In genomic region chr15:82698711-82699345, GRCh38 we compare ENCODE assay signal across 1 cellular context.
TF ChIP-seq lines count a peak whose summit lies in the region.

No MANE protein-coding gene starts in this region.

TF ChIP-seq in K562, 482 proteins besides CTCF, POLR2A, EP300 and RAD21:
- no peak for TF ChIP-seq ZNF347 (CRISPR knock-in tag; IDR thresholded peaks at IDR 0.05; ENCODE audit: low read depth)
- TF ChIP-seq ZBTB26 (CRISPR knock-in tag; IDR thresholded peaks at IDR 0.05), result no peak
- TF ChIP-seq CHD2 (IDR thresholded peaks at IDR 0.05; ENCODE audit: low read depth, low read length), result no peak
- no peak for TF ChIP-seq E2F5 (CRISPR knock-in tag; IDR thresholded peaks at IDR 0.05)
- no peak for TF ChIP-seq E2F8 (IDR thresholded peaks at IDR 0.05; ENCODE audit: low read depth, partially characterized antibody)
- no peak for TF ChIP-seq SMARCB1 (IDR thresholded peaks at IDR 0.05; ENCODE audit: insufficient read length, low read depth)
- no peak for TF ChIP-seq ESRRB (CRISPR knock-in tag; IDR thresholded peaks at IDR 0.05; ENCODE audit: borderline replicate concordance)
- TF ChIP-seq RFX5 (IDR thresholded peaks at IDR 0.05; ENCODE audit: low read depth, low read length), result no peak
- no peak for TF ChIP-seq BACH1 (tag; IDR thresholded peaks at IDR 0.05)
- no peak for TF ChIP-seq FOXK2 (conservative IDR thresholded peaks at IDR 0.05 in 1 of 2, IDR thresholded peaks at IDR 0.05 in 1 of 2; ENCODE audit: low read depth in 2 of 2)
